29 cellular contexts compared by ENCODE assay signal in the genomic region with DNA sequence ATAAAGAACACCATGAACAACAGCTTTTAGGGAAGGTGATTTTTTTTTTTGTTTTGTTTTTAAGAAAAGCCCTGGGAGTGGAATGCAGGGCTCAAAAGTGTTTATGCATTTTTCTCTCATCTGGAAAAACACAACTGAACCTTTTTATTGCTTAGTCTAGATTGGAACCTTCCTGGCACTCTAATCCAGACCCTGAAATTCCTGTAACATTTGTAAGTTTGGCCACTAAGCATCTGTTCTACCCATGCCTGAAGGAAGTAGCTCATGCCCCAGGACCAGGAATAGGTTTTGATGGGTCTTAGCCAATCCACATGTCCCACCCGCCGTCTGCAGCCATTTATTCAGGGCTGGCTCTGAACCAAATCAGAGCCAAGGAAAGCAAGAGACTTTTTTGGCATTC. TPM values are rescaled to one million over a fixed set of nuclear protein-coding genes. Genes with fewer than 3 reads are reported as not detected.
DNase-seq lines count a peak whose midpoint lies in the region; ATAC-seq, FAIRE-seq and TF ChIP-seq lines count a peak whose summit lies in the region.
"Had no signal": no experiment of that assay in that cellular context is flagged by ENCODE, and none has a peak within 500 bp of the region (broad histone marks: within the 10 kb centered on the region; RNA-seq: fewer than 3 reads in every experiment).

No MANE protein-coding gene starts in this region.

- H3K9me3 Mint-ChIP-seq in astrocyte (ENCODE audit: unreplicated experiment): peaks cover 3% of the 10 kb centered on the region
- no peaks in the 10 kb centered on the region for H3K9me3 Mint-ChIP-seq in mesothelial cell of epicardium
- H3K9me3 Mint-ChIP-seq: activated B cell treated with CpG ODN at 0.5 μM for 24 hours; activated CD4-positive, alpha-beta memory T cell treated with anti-CD3 and anti-CD28 coated beads for 36 hours; activated naive CD8-positive, alpha-beta T cell treated with anti-CD3 and anti-CD28 coated beads for 36 hours; effector memory CD8-positive, alpha-beta T cell; neural crest cell; stimulated activated naive CD8-positive, alpha-beta T cell treated with anti-CD3 and anti-CD28 coated beads, Interleukin-15, amount 100 ng/mL, for 72 hours had no signal

- peaks cover 4% of the 10 kb centered on the region for H3K27me3 Mint-ChIP-seq in astrocyte (ENCODE audit: low read depth, unreplicated experiment)
- no peaks in the 10 kb centered on the region for H3K27me3 Mint-ChIP-seq in mesothelial cell of epicardium (ENCODE audit: low read depth)
- H3K27me3 Mint-ChIP-seq: activated B cell treated with CpG ODN at 0.5 μM for 24 hours; activated CD4-positive, alpha-beta memory T cell treated with anti-CD3 and anti-CD28 coated beads for 36 hours; activated naive CD8-positive, alpha-beta T cell treated with anti-CD3 and anti-CD28 coated beads for 36 hours; effector memory CD8-positive, alpha-beta T cell; stimulated activated naive CD8-positive, alpha-beta T cell treated with anti-CD3 and anti-CD28 coated beads, Interleukin-15, amount 100 ng/mL, for 72 hours had no signal

- in situ Hi-C loops in brain microvascular endothelial cell (cut with HindIII; ENCODE audit: low pct_ligation_motif_present, low sequenced_read_pairs): no loop called here

- DNase-seq in AG04450 (ENCODE audit: low read depth, low spot score): peak; percentile 16
- peak; percentile 50 for DNase-seq in GM04503 (ENCODE audit: low read depth)
- peak; percentile 53 for DNase-seq in astrocyte (ENCODE audit: low read depth)
- no peak for DNase-seq in mesothelial cell of epicardium (ENCODE audit: low spot score in 2 of 2, unreplicated experiment in 2 of 2)
- DNase-seq in HK-2 (ENCODE audit: unreplicated experiment): no peak
- no peak for DNase-seq in brain microvascular endothelial cell
- DNase-seq in HPDE6-E6E7 (ENCODE audit: extremely low spot score): no peak
- DNase-seq: 8988T; activated B cell treated with CpG ODN at 0.5 μM for 24 hours; activated CD4-positive, alpha-beta memory T cell treated with anti-CD3 and anti-CD28 coated beads for 36 hours; activated CD8-positive, alpha-beta memory T cell treated with anti-CD3 and anti-CD28 coated beads, Interleukin-2, amount 50 U/mL, for 48 hours; activated naive CD8-positive, alpha-beta T cell treated with anti-CD3 and anti-CD28 coated beads for 36 hours; C1 segment of cervical spinal cord; effector memory CD8-positive, alpha-beta T cell; GOT3; NCI-H510A treated with DMSO at 0.1 percent for 48 hours; NK-92 treated with Interleukin-12 subunit alpha and Interleukin-12 subunit beta, amount 100 ng/mL, for 24 hours; PC-9; SHP77 treated with DMSO at 0.1 percent for 48 hours; stimulated activated naive CD8-positive, alpha-beta T cell treated with anti-CD3 and anti-CD28 coated beads, Interleukin-15, amount 100 ng/mL, for 72 hours had no signal

- TF ChIP-seq CTCF in AG04450 (IDR thresholded peaks at IDR 0.05; ENCODE audit: low read depth, low read length): no peak
- no peak for TF ChIP-seq CTCF in astrocyte (IDR thresholded peaks at IDR 0.05; ENCODE audit: insufficient read depth, low read depth, low read length)
- TF ChIP-seq CTCF in mesothelial cell of epicardium (IDR thresholded peaks at IDR 0.05; ENCODE audit: unreplicated experiment): no peak
- TF ChIP-seq CTCF in brain microvascular endothelial cell (IDR thresholded peaks at IDR 0.05; ENCODE audit: low read depth, low read length, missing control alignments): no peak

- peaks cover 8% of the 10 kb centered on the region for H3K4me1 ChIP-seq in astrocyte (ENCODE audit: insufficient read depth, low read length)
- H3K4me1 ChIP-seq: esophagus muscularis mucosa had no signal

- no peak overlapping the region for H2AFZ ChIP-seq in astrocyte (ENCODE audit: low read depth, low read length)
- H2AFZ ChIP-seq: PC-9 had no signal

- H3K9me3 ChIP-seq in AG04450 (ENCODE audit: control insufficient read depth, insufficient read depth, low read length) (no peaks in the 10 kb centered on the region), astrocyte (ENCODE audit: insufficient read depth, low read depth, low read length) (no peaks in the 10 kb centered on the region)
- H3K9me3 ChIP-seq: esophagus muscularis mucosa, tibial nerve had no signal

- POLR2A ChIA-PET in AG04450 (lab: Yijun Ruan, JAX): interaction anchor here (0.7 kb wide), 2 partner anchors 153 to 177 kb away, joined by 4 read pairs; no protein-coding TSS in a partner anchor

- H3K4me3 Mint-ChIP-seq in astrocyte (ENCODE audit: unreplicated experiment): no peak overlapping the region
- H3K4me3 Mint-ChIP-seq in mesothelial cell of epicardium: no peak overlapping the region
- H3K4me3 Mint-ChIP-seq: activated B cell treated with CpG ODN at 0.5 μM for 24 hours; activated CD4-positive, alpha-beta memory T cell treated with anti-CD3 and anti-CD28 coated beads for 36 hours; activated naive CD8-positive, alpha-beta T cell treated with anti-CD3 and anti-CD28 coated beads for 36 hours; effector memory CD8-positive, alpha-beta T cell; neural crest cell; stimulated activated naive CD8-positive, alpha-beta T cell treated with anti-CD3 and anti-CD28 coated beads, Interleukin-15, amount 100 ng/mL, for 72 hours had no signal

- H3K27me3 ChIP-seq in AG04450 (ENCODE audit: control insufficient read depth, insufficient read depth, low read length) (no peaks in the 10 kb centered on the region), astrocyte (ENCODE audit: insufficient read depth, low read length) (no peaks in the 10 kb centered on the region), brain microvascular endothelial cell (replicated peaks) (no peaks in the 10 kb centered on the region)
- H3K27me3 ChIP-seq: esophagus muscularis mucosa, tibial nerve had no signal

- no peak for ATAC-seq in GM21786 (IDR thresholded peaks at IDR 0.05; ENCODE audit: unreplicated experiment)
- ATAC-seq: effector memory CD8-positive, alpha-beta T cell; stimulated activated naive CD8-positive, alpha-beta T cell treated with anti-CD3 and anti-CD28 coated beads, Interleukin-15, amount 100 ng/mL, for 72 hours had no signal

- H3K9ac ChIP-seq in astrocyte (ENCODE audit: low read length): no peak overlapping the region
- H3K9ac ChIP-seq: KMS-11 had no signal

- H3K4me2 ChIP-seq in astrocyte (ENCODE audit: low read length): no peak overlapping the region
- H3K4me2 ChIP-seq: KMS-11, PC-9 had no signal

- H3K4me3 ChIP-seq in AG04450 (ENCODE audit: low read depth, low read length): no peak overlapping the region
- no peak overlapping the region for H3K4me3 ChIP-seq in astrocyte (ENCODE audit: insufficient read depth, low read depth, low read length)
- H3K4me3 ChIP-seq in brain microvascular endothelial cell (ENCODE audit: low read depth, low read length): no peak overlapping the region
- H3K4me3 ChIP-seq: coronary artery, esophagus muscularis mucosa, lung, PC-9, tibial nerve had no signal

- peaks cover 9% of the 10 kb centered on the region for H3K36me3 Mint-ChIP-seq in astrocyte (ENCODE audit: low read depth, unreplicated experiment)
- peaks cover 5% of the 10 kb centered on the region for H3K36me3 Mint-ChIP-seq in mesothelial cell of epicardium
- H3K36me3 Mint-ChIP-seq: activated CD4-positive, alpha-beta memory T cell treated with anti-CD3 and anti-CD28 coated beads for 36 hours; activated naive CD8-positive, alpha-beta T cell treated with anti-CD3 and anti-CD28 coated beads for 36 hours had no signal

- no peak overlapping the region for H3K27ac Mint-ChIP-seq in astrocyte (ENCODE audit: unreplicated experiment)
- peak overlapping the region; percentile 84 for H3K27ac Mint-ChIP-seq in mesothelial cell of epicardium
- H3K27ac Mint-ChIP-seq: activated B cell treated with CpG ODN at 0.5 μM for 24 hours; activated CD4-positive, alpha-beta memory T cell treated with anti-CD3 and anti-CD28 coated beads for 36 hours; activated naive CD8-positive, alpha-beta T cell treated with anti-CD3 and anti-CD28 coated beads for 36 hours; effector memory CD8-positive, alpha-beta T cell had no signal

- H3K27ac ChIP-seq in AG04450 (ENCODE audit: low read depth, low read length) (no peak overlapping the region), astrocyte (ENCODE audit: low read depth, low read length) (no peak overlapping the region), brain microvascular endothelial cell (no peak overlapping the region)
- H3K27ac ChIP-seq: coronary artery, esophagus muscularis mucosa, KMS-11, PC-9 had no signal

- H3K36me3 ChIP-seq in astrocyte (ENCODE audit: insufficient read depth, low read length): no peaks in the 10 kb centered on the region
- H3K36me3 ChIP-seq in brain microvascular endothelial cell (replicated peaks): no peaks in the 10 kb centered on the region
- H3K36me3 ChIP-seq: esophagus muscularis mucosa, tibial nerve had no signal

- no peaks in the 10 kb centered on the region for H4K20me1 ChIP-seq in astrocyte (ENCODE audit: insufficient read depth, low read length)

- FAIRE-seq in astrocyte (lab: Jason Lieb, UNC): no peak
- FAIRE-seq: bronchial epithelial cell, D721Med had no signal

- CTCF ChIA-PET in AG04450 (lab: Charles Lee): no interaction called here

- H3K4me1 Mint-ChIP-seq in astrocyte (ENCODE audit: low read depth, unreplicated experiment): peaks cover 7% of the 10 kb centered on the region
- peaks cover 30% of the 10 kb centered on the region for H3K4me1 Mint-ChIP-seq in mesothelial cell of epicardium
- H3K4me1 Mint-ChIP-seq: activated naive CD8-positive, alpha-beta T cell treated with anti-CD3 and anti-CD28 coated beads for 36 hours; stimulated activated naive CD8-positive, alpha-beta T cell treated with anti-CD3 and anti-CD28 coated beads, Interleukin-15, amount 100 ng/mL, for 72 hours had no signal

- no peaks in the 10 kb centered on the region for H3K79me2 ChIP-seq in astrocyte (ENCODE audit: insufficient read depth, low read length)

RNA-seq across cellular contexts. Expression of gene SLC2A1, which starts 39.7 kb away (rescaled TPM):
- polyA plus RNA-seq in AG04450 (2011; rRNA removed): 114 and 140 TPM in 2 replicates
- 125 and 154 TPM in 2 replicates for polyA minus RNA-seq in AG04450 (2011; rRNA and poly(A)+ RNA removed)
- total RNA-seq in astrocyte: 506 and 521 TPM in 2 replicates
- total RNA-seq in mesothelial cell of epicardium: 786 to 841 TPM (median 827 TPM) in 3 replicates

Comparison
In these comparisons a context has a peak if more than half of its experiments do, and no peak if none do; other contexts are left out.
1. DNase-seq: peak in AG04450 (single experiment), GM04503 (single experiment) and astrocyte (single experiment); none in mesothelial cell of epicardium (0 of 2), HK-2 (single experiment), brain microvascular endothelial cell (single experiment) and HPDE6-E6E7 (single experiment).